Comparison of ENCODE assay signal across 14 cellular contexts in genomic region chr12:54090312-54090711, GRCh38. TPM values are rescaled to one million over a fixed set of nuclear protein-coding genes. Genes with fewer than 3 reads are reported as not detected.
DNase-seq lines count a peak whose midpoint lies in the region; ATAC-seq and TF ChIP-seq lines count a peak whose summit lies in the region.
"Not testable (repeated sequence)": the region's sequence is repeated elsewhere in the genome, so short reads cannot be mapped to it uniquely, and the experiment has no call there.
"Had no signal": no experiment of that assay in that cellular context is flagged by ENCODE, and none has a peak within 500 bp of the region (broad histone marks: within the 10 kb centered on the region; RNA-seq: fewer than 3 reads in every experiment).

No MANE protein-coding gene starts in this region.

- not testable (repeated sequence) for H3K4me1 Mint-ChIP-seq in CD4-positive, alpha-beta memory T cell; brain; immature natural killer cell; stimulated activated naive CD8-positive, alpha-beta T cell treated with anti-CD3 and anti-CD28 coated beads, Interleukin-15, Interleukin-2, amounts not matched to agents 100 ng/mL and 50 ng/mL, for 24 hours (ENCODE audit: low read depth)

- not testable (repeated sequence) for H3K27ac Mint-ChIP-seq in CD4-positive, alpha-beta memory T cell; brain; immature natural killer cell; stimulated activated naive CD8-positive, alpha-beta T cell treated with anti-CD3 and anti-CD28 coated beads, Interleukin-15, Interleukin-2, amounts not matched to agents 100 ng/mL and 50 ng/mL, for 24 hours

- H3K9me3 ChIP-seq in CD4-positive, alpha-beta memory T cell (ENCODE audit: control insufficient read depth in 1 of 2, low read length in 2 of 2); HUES6 (ENCODE audit: control insufficient read depth, insufficient read depth, low read depth, low read length); Panc1 (ENCODE audit: control insufficient read depth, insufficient read depth, low read depth, low read length); ovary: not testable (repeated sequence)

- H3K4me3 ChIP-seq in CD4-positive, alpha-beta memory T cell (ENCODE audit: low read length in 2 of 2): not testable (repeated sequence)
- H3K4me3 ChIP-seq in HUES6 (ENCODE audit: low read depth, low read length) (peak overlapping the region; percentile 40; the same call in 1 of the 2 replicates), Panc1 (ENCODE audit: low read depth in 2 of 2, low read length in 2 of 2) (peak overlapping the region; percentile 11 to 13; a peak in 1 of 4 replicates), ovary (peak overlapping the region; percentile 29)

- CTCF ChIA-PET in CD4-positive, alpha-beta memory T cell (lab: Charles Lee; ENCODE audit: partially characterized antibody); Panc1 (lab: Charles Lee): not testable (repeated sequence)

- not testable (repeated sequence) for ATAC-seq in Panc1

- intact Hi-C loops in CD4-positive, alpha-beta memory T cell (cut with micrococcal nuclease); Panc1 (cut with micrococcal nuclease; ENCODE audit: unreplicated experiment); ovary (cut with DNase I): not testable (repeated sequence)

- TF ChIP-seq EP300 in ovary (IDR thresholded peaks at IDR 0.05): not testable (repeated sequence)

- TF ChIP-seq CTCF in Panc1 (IDR thresholded peaks at IDR 0.05); brain (conservative IDR thresholded peaks at IDR 0.05); ovary (IDR thresholded peaks at IDR 0.05): not testable (repeated sequence)

- POLR2A ChIA-PET in CD4-positive, alpha-beta memory T cell (lab: Charles Lee; ENCODE audit: partially characterized antibody); Panc1 (lab: Charles Lee): not testable (repeated sequence)

- not testable (repeated sequence) for H3K36me3 ChIP-seq in CD4-positive, alpha-beta memory T cell (ENCODE audit: insufficient read depth, low read length); HUES6 (ENCODE audit: control insufficient read depth, insufficient read depth, low read length); Panc1 (ENCODE audit: control insufficient read depth, insufficient read depth, low read length); ovary

- peak in 2 of 5 donors; percentile 2 to 5 for DNase-seq in CD4-positive, alpha-beta memory T cell
- DNase-seq in Panc1 (ENCODE audit: low read depth, low spot score); immature natural killer cell: not testable (repeated sequence)
- peak; percentile 5 for DNase-seq in activated T-cell treated with anti-CD3 and anti-CD28 coated beads for 1 hour (ENCODE audit: low read depth)
- peak in 1 of 5 donors; percentile 26 for DNase-seq in ovary

- H3K4me3 Mint-ChIP-seq in CD4-positive, alpha-beta memory T cell: peak overlapping the region in 7 of 8 donors; percentile 57 to 78 (median 63)
- peak overlapping the region; percentile 13 to 69 (median 49) for H3K4me3 Mint-ChIP-seq in brain
- peak overlapping the region; percentile 40 to 74 (median 72) for H3K4me3 Mint-ChIP-seq in immature natural killer cell
- H3K4me3 Mint-ChIP-seq in stimulated activated naive CD8-positive, alpha-beta T cell treated with anti-CD3 and anti-CD28 coated beads, Interleukin-15, Interleukin-2, amounts not matched to agents 100 ng/mL and 50 ng/mL, for 24 hours: peak overlapping the region; percentile 68

- H3K9ac ChIP-seq in HUES6 (ENCODE audit: low read length): not testable (repeated sequence)

- in situ Hi-C loops in Panc1 (cut with HindIII; ENCODE audit: low pct_unique_long_range_greater_than_20kb, low sequenced_read_pairs): not testable (repeated sequence)

- H3K27me3 Mint-ChIP-seq in CD4-positive, alpha-beta memory T cell: peaks cover 26 to 53% of the 10 kb centered on the region in 2 donors
- H3K27me3 Mint-ChIP-seq in brain (peaks cover 98% of the 10 kb centered on the region), immature natural killer cell (ENCODE audit: low read depth in 3 of 3) (peaks cover 6 to 19% (median 10%) of the 10 kb centered on the region in 3 donors)
- peaks cover 49% of the 10 kb centered on the region for H3K27me3 Mint-ChIP-seq in stimulated activated naive CD8-positive, alpha-beta T cell treated with anti-CD3 and anti-CD28 coated beads, Interleukin-15, Interleukin-2, amounts not matched to agents 100 ng/mL and 50 ng/mL, for 24 hours

- H3K4me1 ChIP-seq in CD4-positive, alpha-beta memory T cell (ENCODE audit: insufficient read depth, low read length); HUES6 (ENCODE audit: control insufficient read depth, insufficient read depth, low read length); Panc1 (ENCODE audit: control insufficient read depth, insufficient read depth, low read length); ovary (ENCODE audit: insufficient read depth): not testable (repeated sequence)

- not testable (repeated sequence) for H3K27me3 ChIP-seq in CD4-positive, alpha-beta memory T cell (ENCODE audit: insufficient read depth, low read length); Panc1 (ENCODE audit: control insufficient read depth, insufficient read depth, low read length); ovary
- H3K27me3 ChIP-seq in HUES6 (ENCODE audit: control insufficient read depth, insufficient read depth, low read length): peaks cover 97% of the 10 kb centered on the region

- H3K9me3 Mint-ChIP-seq in CD4-positive, alpha-beta memory T cell; immature natural killer cell; stimulated activated naive CD8-positive, alpha-beta T cell treated with anti-CD3 and anti-CD28 coated beads, Interleukin-15, Interleukin-2, amounts not matched to agents 100 ng/mL and 50 ng/mL, for 24 hours: not testable (repeated sequence)
- H3K9me3 Mint-ChIP-seq in brain: peaks cover 0 to 11% (median 7%) of the 10 kb centered on the region in 5 experiments

- H3K36me3 Mint-ChIP-seq in CD4-positive, alpha-beta memory T cell; brain; stimulated activated naive CD8-positive, alpha-beta T cell treated with anti-CD3 and anti-CD28 coated beads, Interleukin-15, Interleukin-2, amounts not matched to agents 100 ng/mL and 50 ng/mL, for 24 hours (ENCODE audit: low read depth): not testable (repeated sequence)
- H3K36me3 Mint-ChIP-seq in immature natural killer cell: peaks cover 0 to 23% (median 3%) of the 10 kb centered on the region in 3 donors

- not testable (repeated sequence) for H3K27ac ChIP-seq in CD4-positive, alpha-beta memory T cell (ENCODE audit: low read depth, low read length); HUES6 (ENCODE audit: low read depth, low read length); Panc1 (ENCODE audit: low read length); ovary

- TF ChIP-seq POLR2A in ovary (IDR thresholded peaks at IDR 0.05): not testable (repeated sequence)

- 1 to 2% (median 1%) methylated on average over 18 to 37 of the region's 37 CpGs for WGBS in ovary, 3 donors

- not testable (repeated sequence) for BruUV-seq in Panc1 (replicated peaks; lab: Mats Ljungman, UMichigan)

RNA-seq across cellular contexts. Expression of gene HOXC4, which starts 36.7 kb away (rescaled TPM):
- not detected for total RNA-seq in CD4-positive, alpha-beta memory T cell
- not detected for polyA plus RNA-seq in CD4-positive, alpha-beta memory T cell
- total RNA-seq in Panc1 (2021; ENCODE audit: unreplicated experiment): 22.7 TPM
- polyA plus RNA-seq in Panc1 (2012; ENCODE audit: insufficient read length): 25.2 TPM
- not detected for polyA plus RNA-seq in brain (ENCODE audit: insufficient read depth, low read depth, low replicate concordance)
- polyA plus RNA-seq in immature natural killer cell: under 1 TPM; 0.45 to 0.99 (median 0.92) TPM
- 10 to 100 TPM in 5 of 7 donors, 1 to 10 TPM in 2; 3.3 to 21.8 (median 13.1) TPM for total RNA-seq in ovary
- 10 to 100 TPM in 1 of 2 donors, 1 to 10 TPM in 1; 7.9 to 10.9 TPM for polyA plus RNA-seq in ovary
- total RNA-seq: body of pancreas, dermis blood vessel endothelial cell had no signal

RNA-seq across cellular contexts. Expression of gene HOXC5, which starts 57.5 kb away (rescaled TPM):
- total RNA-seq in CD4-positive, alpha-beta memory T cell: not detected
- not detected for polyA plus RNA-seq in CD4-positive, alpha-beta memory T cell
- total RNA-seq in Panc1 (2021; ENCODE audit: unreplicated experiment) (5.0 TPM), ovary (10 to 100 TPM in 1 of 7 donors, 1 to 10 TPM in 6; 1.8 to 11.0 (median 3.6) TPM)
- 0.76 TPM for polyA plus RNA-seq in Panc1 (2012; ENCODE audit: insufficient read length)
- polyA plus RNA-seq in brain (ENCODE audit: insufficient read depth, low read depth, low replicate concordance) (not detected), immature natural killer cell (not detected), ovary (1 to 10 TPM; 2.1 to 2.2 TPM)
- total RNA-seq: body of pancreas, dermis blood vessel endothelial cell, heart right ventricle, IMR-90, pancreas, Peyer's patch had no signal
- polyA plus RNA-seq: IMR-90, pancreas had no signal
